Comparison of ENCODE assay signal across 13 cellular contexts in the genomic region with DNA sequence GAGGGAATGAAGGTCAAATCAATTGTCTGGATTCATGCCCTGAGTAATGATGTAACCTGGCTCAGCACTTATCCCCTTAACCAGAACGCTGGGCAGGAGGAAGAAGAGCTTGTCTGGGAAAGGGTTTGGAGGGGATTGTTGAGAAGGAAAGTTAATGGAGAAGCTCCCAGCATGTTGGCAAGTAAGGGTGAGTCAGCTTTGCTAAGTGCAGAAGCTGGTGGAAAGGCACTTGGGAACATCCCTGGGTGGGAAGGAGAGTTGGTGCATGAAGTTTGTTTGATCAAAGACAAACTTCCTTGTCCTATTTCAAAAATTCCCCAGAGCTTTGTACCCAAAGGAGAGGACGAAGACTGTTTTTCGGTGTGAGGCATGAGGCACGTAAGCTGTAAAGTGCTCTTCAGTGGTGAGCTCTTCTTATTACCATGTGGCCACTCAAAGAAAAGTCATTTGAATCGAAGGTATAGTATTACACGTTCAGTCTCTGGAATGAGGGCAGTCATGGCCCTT. TPM values are rescaled to one million over a fixed set of nuclear protein-coding genes. Genes with fewer than 3 reads are reported as not detected.
DNase-seq lines count a peak whose midpoint lies in the region; ATAC-seq and TF ChIP-seq lines count a peak whose summit lies in the region.
"Had no signal": no experiment of that assay in that cellular context is flagged by ENCODE, and none has a peak within 500 bp of the region (broad histone marks: within the 10 kb centered on the region; RNA-seq: fewer than 3 reads in every experiment).

No MANE protein-coding gene starts in this region.

- TF ChIP-seq CTCF in SK-N-SH (IDR thresholded peaks at IDR 0.05): no peak
- TF ChIP-seq CTCF in fibroblast of mammary gland (conservative IDR thresholded peaks at IDR 0.05; ENCODE audit: control insufficient read depth, insufficient read depth, low read depth, low read length): no peak
- TF ChIP-seq CTCF in upper lobe of left lung (IDR thresholded peaks at IDR 0.05): no peak

- no peak overlapping the region for H3K9ac ChIP-seq in SK-N-SH

- H3K27ac ChIP-seq in SK-N-SH (ENCODE audit: low read depth in 2 of 2, low read length in 1 of 2) (peak overlapping the region in 1 of 2 experiments; percentile 60; a peak in 2 of 4 replicates), upper lobe of left lung (peak overlapping the region in 3 of 4 donors; percentile 40 to 54 (median 52))
- H3K27ac ChIP-seq: 22Rv1, tibial nerve had no signal

- WGBS in SK-N-SH (ENCODE audit: low lambda C conversion rate): 42% methylated on average over 6 of the region's 6 CpGs
- WGBS in upper lobe of left lung, 2 donors: 51 to 64% methylated on average over 6 of the region's 6 CpGs

- no peak for TF ChIP-seq EP300 in SK-N-SH (IDR thresholded peaks at IDR 0.05; ENCODE audit: borderline replicate concordance in 1 of 2, low read depth in 1 of 2, low read length in 1 of 2)
- peak in 3 of 4 donors; percentile 22 to 82 (median 44) for TF ChIP-seq EP300 in upper lobe of left lung (IDR thresholded peaks at IDR 0.05)

- DNase-seq in NCI-H1092 treated with DMSO at 0.1 percent for 48 hours (lab: John Stamatoyannopoulos, UW) (peak; percentile 1), NCI-H1092 (lab: John Stamatoyannopoulos, UW) (no peak), SK-N-SH (no peak), fibroblast of mammary gland (ENCODE audit: low read depth) (peak; percentile 69), upper lobe of left lung (peak in 1 of 2 donors; percentile 40), NCI-H1048 (lab: John Stamatoyannopoulos, UW) (no peak), pons (ENCODE audit: low spot score) (no peak)
- DNase-seq: effector CD4-positive, alpha-beta T cell had no signal

- no peaks in the 10 kb centered on the region for H3K27me3 ChIP-seq in SK-N-SH (ENCODE audit: insufficient read depth)
- no peaks in the 10 kb centered on the region for H3K27me3 ChIP-seq in upper lobe of left lung
- H3K27me3 ChIP-seq: tibial nerve had no signal

- H3K9me3 ChIP-seq in SK-N-SH (no peaks in the 10 kb centered on the region), upper lobe of left lung (no peaks in the 10 kb centered on the region)
- H3K9me3 ChIP-seq: tibial nerve had no signal

- POLR2A ChIA-PET in SK-N-SH (lab: Yijun Ruan, JAX): interaction anchor here (0.7 kb wide), 1 partner anchor 9 kb away, joined by 3 read pairs; no protein-coding TSS in a partner anchor

- H3K9me2 ChIP-seq in SK-N-SH: no peaks in the 10 kb centered on the region

- no peaks in the 10 kb centered on the region for H4K20me1 ChIP-seq in SK-N-SH (ENCODE audit: insufficient read depth)

- no peak for TF ChIP-seq RAD21 in SK-N-SH (IDR thresholded peaks at IDR 0.05; ENCODE audit: low read length)

- H3F3A ChIP-seq in SK-N-SH (replicated peaks; ENCODE audit: insufficient read depth): no peaks in the 10 kb centered on the region

- no peaks in the 10 kb centered on the region for H3K79me2 ChIP-seq in SK-N-SH (ENCODE audit: insufficient read depth)

- CTCF ChIA-PET in SK-N-SH (lab: Yijun Ruan, JAX): interaction anchor here (1.1 to 1.6 kb wide), 3 partner anchors 8 to 36 kb away, joined by 3 to 4 read pairs (median 3); no protein-coding TSS in a partner anchor

- H2AFZ ChIP-seq in SK-N-SH (ENCODE audit: low read depth): no peak overlapping the region; the same call in 1 of the 2 replicates

- H3K36me3 ChIP-seq in SK-N-SH (replicated peaks in 1 of 2; ENCODE audit: control insufficient read depth in 1 of 2, insufficient read depth in 2 of 2, low read length in 1 of 2): no peaks in the 10 kb centered on the region
- H3K36me3 ChIP-seq in upper lobe of left lung: no peaks in the 10 kb centered on the region
- H3K36me3 ChIP-seq: tibial nerve had no signal

- TF ChIP-seq POLR2A in upper lobe of left lung (IDR thresholded peaks at IDR 0.05): peak in 1 of 4 donors; percentile 30

- H3K4me3 ChIP-seq in SK-N-SH (ENCODE audit: low read depth in 2 of 2, low read length in 1 of 2) (no peak overlapping the region), fibroblast of mammary gland (ENCODE audit: control insufficient read depth, low read depth, low read length) (no peak overlapping the region), upper lobe of left lung (no peak overlapping the region)
- H3K4me3 ChIP-seq: tibial nerve had no signal

- H3K4me1 ChIP-seq in SK-N-SH (ENCODE audit: control insufficient read depth in 1 of 2, insufficient read depth in 2 of 2, low read depth in 1 of 2, low read length in 1 of 2) (peaks cover 0 to 12% of the 10 kb centered on the region in 2 experiments; a peak in 1 of 4 replicates), upper lobe of left lung (peaks cover 0 to 9% (median 3%) of the 10 kb centered on the region in 4 donors)

- ATAC-seq in upper lobe of left lung (ENCODE audit: low FRiP score in 2 of 2) (peak; percentile 44 to 73), HG03045 (IDR thresholded peaks at IDR 0.05; ENCODE audit: unreplicated experiment) (no peak)
- ATAC-seq: Right ventricle myocardium inferior had no signal

- H3K4me2 ChIP-seq in SK-N-SH: peak overlapping the region; percentile 30; the same call in 1 of the 2 replicates

TF ChIP-seq in SK-N-SH, 30 proteins besides CTCF, POLR2A, EP300 and RAD21:
- no peak for TF ChIP-seq MXI1 (IDR thresholded peaks at IDR 0.05; ENCODE audit: low read depth, low read length)
- no peak for TF ChIP-seq POLR2AphosphoS5 (IDR thresholded peaks at IDR 0.05; ENCODE audit: low read depth, low read length)
- peak; percentile 25; the same call in 1 of the 2 replicates for TF ChIP-seq FOSL2 (IDR thresholded peaks at IDR 0.05; ENCODE audit: borderline replicate concordance, low read depth)

RNA-seq across cellular contexts. Expression of a gene that starts 17.6 kb away (rescaled TPM):
- polyA plus RNA-seq in SK-N-SH (2012; rRNA removed): 1.2 and 2.4 TPM in 2 replicates
- polyA plus RNA-seq in SK-N-SH (2012; cell fraction: cytosol; rRNA removed): 2.4 TPM in 2 replicates
- 0.94 and 1.8 TPM in 2 replicates for polyA plus RNA-seq in SK-N-SH (2012; cell fraction: nucleus; rRNA removed)
- 10 to 100 TPM in 1 of 6 donors, 1 to 10 TPM in 4, under 1 TPM in 1; 0.66 to 18.7 (median 4.5) TPM for total RNA-seq in upper lobe of left lung
- total RNA-seq: liver, Right ventricle myocardium inferior had no signal
- polyA plus RNA-seq: liver had no signal

RNA-seq across cellular contexts. Expression of a gene that starts 40.2 kb away (rescaled TPM):
- polyA plus RNA-seq in SK-N-SH (2012; rRNA removed): 0.12 TPM in 1 of 2 replicates, not detected in the other
- 0.29 and 0.40 TPM in 2 replicates for polyA plus RNA-seq in SK-N-SH (2012; cell fraction: cytosol; rRNA removed)
- polyA plus RNA-seq in SK-N-SH (2012; cell fraction: nucleus; rRNA removed): 0.19 and 0.21 TPM in 2 replicates
- total RNA-seq in upper lobe of left lung: 1 to 10 TPM in 4 of 6 donors, under 1 TPM in 1, not detected in 1; 0.66 to 8.6 (median 3.8) TPM
- total RNA-seq: Right ventricle myocardium inferior, tibial nerve had no signal

Comparison
In these comparisons a context has a peak if more than half of its experiments do, and no peak if none do; other contexts are left out.
1. DNase-seq: peak in NCI-H1092 treated with DMSO at 0.1 percent for 48 hours (single experiment) and fibroblast of mammary gland (single experiment); none in NCI-H1092 (single experiment), SK-N-SH (single experiment), NCI-H1048 (single experiment) and pons (single experiment).